14 cellular contexts compared by ENCODE assay signal in genomic region chr2:197201874-197202273, GRCh38.
DNase-seq lines count a peak whose midpoint lies in the region; ATAC-seq and TF ChIP-seq lines count a peak whose summit lies in the region.
"Had no signal": no experiment of that assay in that cellular context is flagged by ENCODE, and none has a peak within 500 bp of the region (broad histone marks: within the 10 kb centered on the region; RNA-seq: fewer than 3 reads in every experiment).

No MANE protein-coding gene starts in this region.

- CTCF ChIA-PET in CD8-positive, alpha-beta T cell (lab: Charles Lee), result interaction anchor here (1.0 to 2.2 kb wide), 6 partner anchors 8 to 176 kb away, joined by 3 to 10 read pairs (median 4); no protein-coding TSS in a partner anchor
- CTCF ChIA-PET in T-cell (lab: Charles Lee), result interaction anchor here in 1 of 2 donors (1.3 kb wide), 1 partner anchor 12 kb away, joined by 5 read pairs; no protein-coding TSS in a partner anchor

- peak overlapping the region; percentile 72 for H3K4me3 ChIP-seq in CD4-positive, CD25-positive, alpha-beta regulatory T cell (ENCODE audit: low read depth, low read length)
- H3K4me3 ChIP-seq in CD8-positive, alpha-beta T cell (ENCODE audit: low read depth, low read length), result no peak overlapping the region
- H3K4me3 ChIP-seq: HAP-1, lung, skin epidermis, testis had no signal

- H3K27me3 ChIP-seq in CD4-positive, CD25-positive, alpha-beta regulatory T cell (ENCODE audit: control insufficient read depth, insufficient read depth, low read length), result no peaks in the 10 kb centered on the region
- H3K27me3 ChIP-seq in CD8-positive, alpha-beta T cell (ENCODE audit: insufficient read depth, low read length), result no peaks in the 10 kb centered on the region
- H3K27me3 ChIP-seq: testis had no signal

- peak overlapping the region; percentile 88 for H3K27ac ChIP-seq in CD4-positive, CD25-positive, alpha-beta regulatory T cell (ENCODE audit: insufficient read depth, low read length, poor library complexity, severe bottlenecking)
- H3K27ac ChIP-seq in CD8-positive, alpha-beta T cell (ENCODE audit: low read depth, low read length), result peak overlapping the region; percentile 2
- H3K27ac ChIP-seq: testis had no signal

- H3K36me3 ChIP-seq in CD4-positive, CD25-positive, alpha-beta regulatory T cell (ENCODE audit: control insufficient read depth, insufficient read depth, low read length), result peaks cover 13% of the 10 kb centered on the region
- peaks cover 8% of the 10 kb centered on the region for H3K36me3 ChIP-seq in CD8-positive, alpha-beta T cell (ENCODE audit: insufficient read depth, low read length)
- H3K36me3 ChIP-seq: HAP-1 had no signal

- peaks cover 30% of the 10 kb centered on the region for H3K36me3 Mint-ChIP-seq in CD4-positive, CD25-positive, alpha-beta regulatory T cell
- peaks cover 51% of the 10 kb centered on the region for H3K36me3 Mint-ChIP-seq in CD8-positive, alpha-beta T cell
- peaks cover 24% of the 10 kb centered on the region for H3K36me3 Mint-ChIP-seq in T-cell
- H3K36me3 Mint-ChIP-seq in effector memory CD8-positive, alpha-beta T cell (ENCODE audit: insufficient read depth), result peaks cover 43% of the 10 kb centered on the region

- DNase-seq in CD4-positive, CD25-positive, alpha-beta regulatory T cell, result no peak
- no peak for DNase-seq in CD8-positive, alpha-beta T cell
- no peak for DNase-seq in T-cell
- no peak for DNase-seq in effector memory CD8-positive, alpha-beta T cell
- DNase-seq in NCI-H2081 treated with DMSO at 0.1 percent for 48 hours (lab: John Stamatoyannopoulos, UW), result no peak
- DNase-seq: activated CD4-positive, alpha-beta T cell treated with anti-CD3 and anti-CD28 coated beads, Interleukin-2, amount 50 U/mL, for 4 hours; cortex of kidney; testis had no signal

- peak overlapping the region in 3 of 4 donors; percentile 43 to 71 (median 69) for H3K4me3 Mint-ChIP-seq in CD4-positive, CD25-positive, alpha-beta regulatory T cell
- peak overlapping the region; percentile 17 for H3K4me3 Mint-ChIP-seq in CD8-positive, alpha-beta T cell
- H3K4me3 Mint-ChIP-seq in T-cell, result peak overlapping the region; percentile 35 to 90 (median 37)
- H3K4me3 Mint-ChIP-seq in effector memory CD8-positive, alpha-beta T cell, result peak overlapping the region; percentile 54 to 83

- POLR2A ChIA-PET in CD8-positive, alpha-beta T cell (lab: Charles Lee), result interaction anchor here (2.4 to 17.9 kb wide), 2 partner anchors 38 to 106 kb away, joined by 11 to 288 read pairs; partner anchors contain the start of gene ANKRD44
- POLR2A ChIA-PET in T-cell (lab: Charles Lee), result interaction anchor here (0.8 to 1.7 kb wide), 4 partner anchors 57 to 103 kb away, joined by 3 to 6 read pairs (median 4); no protein-coding TSS in a partner anchor

- H3K9me3 Mint-ChIP-seq in CD4-positive, CD25-positive, alpha-beta regulatory T cell, result no peaks in the 10 kb centered on the region
- no peaks in the 10 kb centered on the region for H3K9me3 Mint-ChIP-seq in CD8-positive, alpha-beta T cell
- no peaks in the 10 kb centered on the region for H3K9me3 Mint-ChIP-seq in T-cell
- no peaks in the 10 kb centered on the region for H3K9me3 Mint-ChIP-seq in effector memory CD8-positive, alpha-beta T cell

- peak overlapping the region; percentile 58 to 98 (median 92) for H3K27ac Mint-ChIP-seq in CD4-positive, CD25-positive, alpha-beta regulatory T cell
- peak overlapping the region; percentile 93 for H3K27ac Mint-ChIP-seq in CD8-positive, alpha-beta T cell
- peak overlapping the region; percentile 96 to 99 for H3K27ac Mint-ChIP-seq in T-cell
- H3K27ac Mint-ChIP-seq in effector memory CD8-positive, alpha-beta T cell, result peak overlapping the region; percentile 92 to 95

- H3K27me3 Mint-ChIP-seq in CD4-positive, CD25-positive, alpha-beta regulatory T cell, result no peaks in the 10 kb centered on the region
- H3K27me3 Mint-ChIP-seq in CD8-positive, alpha-beta T cell (ENCODE audit: low read depth), result no peaks in the 10 kb centered on the region
- no peaks in the 10 kb centered on the region for H3K27me3 Mint-ChIP-seq in T-cell
- no peaks in the 10 kb centered on the region for H3K27me3 Mint-ChIP-seq in effector memory CD8-positive, alpha-beta T cell

- no peaks in the 10 kb centered on the region for H3K9me3 ChIP-seq in CD4-positive, CD25-positive, alpha-beta regulatory T cell (ENCODE audit: control insufficient read depth in 2 of 2, low read length in 2 of 2)
- no peaks in the 10 kb centered on the region for H3K9me3 ChIP-seq in CD8-positive, alpha-beta T cell (ENCODE audit: low read length)
- H3K9me3 ChIP-seq: HAP-1, testis had no signal

- no peak for ATAC-seq in CD4-positive, CD25-positive, alpha-beta regulatory T cell (ENCODE audit: low read depth in 2 of 2)
- ATAC-seq in CD8-positive, alpha-beta T cell, result no peak
- no peak for ATAC-seq in T-cell (replicated peaks in 1 of 4)
- ATAC-seq in effector memory CD8-positive, alpha-beta T cell (replicated peaks), result no peak
- ATAC-seq in HG02588 (IDR thresholded peaks at IDR 0.05; ENCODE audit: unreplicated experiment), result no peak
- no peak for ATAC-seq in HG03039 (IDR thresholded peaks at IDR 0.05; ENCODE audit: unreplicated experiment)
- no peak for ATAC-seq in HG02610 (IDR thresholded peaks at IDR 0.05; ENCODE audit: unreplicated experiment)

- H3K4me1 ChIP-seq in CD4-positive, CD25-positive, alpha-beta regulatory T cell (ENCODE audit: control insufficient read depth, insufficient read depth, low read length, poor library complexity, severe bottlenecking), result peaks cover 90% of the 10 kb centered on the region
- peaks cover 79% of the 10 kb centered on the region for H3K4me1 ChIP-seq in CD8-positive, alpha-beta T cell (ENCODE audit: insufficient read depth, low read length)
- H3K4me1 ChIP-seq: HAP-1 had no signal

- intact Hi-C loops in CD8-positive, alpha-beta T cell (cut with DNase I, micrococcal nuclease), result loop anchor here (5.0 to 10.0 kb wide), 3 partner anchors 35 to 1037 kb away; partner anchors contain the start of gene MOB4 (in 1 of the 2)

- TF ChIP-seq CTCF in CD8-positive, alpha-beta T cell (IDR thresholded peaks at IDR 0.05), result no peak

- peaks cover 25 to 93% (median 73%) of the 10 kb centered on the region in 4 donors for H3K4me1 Mint-ChIP-seq in CD4-positive, CD25-positive, alpha-beta regulatory T cell
- peaks cover 90% of the 10 kb centered on the region for H3K4me1 Mint-ChIP-seq in CD8-positive, alpha-beta T cell (ENCODE audit: low read depth)
- peaks cover 90 to 94% (median 90%) of the 10 kb centered on the region in 3 donors for H3K4me1 Mint-ChIP-seq in T-cell
- peaks cover 69 to 82% of the 10 kb centered on the region in 2 donors for H3K4me1 Mint-ChIP-seq in effector memory CD8-positive, alpha-beta T cell (ENCODE audit: low read depth in 2 of 2)

Comparison
In these comparisons a context has a peak if more than half of its experiments do, and no peak if none do; other contexts are left out.
1. H3K4me3 Mint-ChIP-seq: peak in every context shown above with its lines; median percentile 69 in CD4-positive, CD25-positive, alpha-beta regulatory T cell; 68 in effector memory CD8-positive, alpha-beta T cell; 37 in T-cell; 17 in CD8-positive, alpha-beta T cell.